In the genomic region with DNA sequence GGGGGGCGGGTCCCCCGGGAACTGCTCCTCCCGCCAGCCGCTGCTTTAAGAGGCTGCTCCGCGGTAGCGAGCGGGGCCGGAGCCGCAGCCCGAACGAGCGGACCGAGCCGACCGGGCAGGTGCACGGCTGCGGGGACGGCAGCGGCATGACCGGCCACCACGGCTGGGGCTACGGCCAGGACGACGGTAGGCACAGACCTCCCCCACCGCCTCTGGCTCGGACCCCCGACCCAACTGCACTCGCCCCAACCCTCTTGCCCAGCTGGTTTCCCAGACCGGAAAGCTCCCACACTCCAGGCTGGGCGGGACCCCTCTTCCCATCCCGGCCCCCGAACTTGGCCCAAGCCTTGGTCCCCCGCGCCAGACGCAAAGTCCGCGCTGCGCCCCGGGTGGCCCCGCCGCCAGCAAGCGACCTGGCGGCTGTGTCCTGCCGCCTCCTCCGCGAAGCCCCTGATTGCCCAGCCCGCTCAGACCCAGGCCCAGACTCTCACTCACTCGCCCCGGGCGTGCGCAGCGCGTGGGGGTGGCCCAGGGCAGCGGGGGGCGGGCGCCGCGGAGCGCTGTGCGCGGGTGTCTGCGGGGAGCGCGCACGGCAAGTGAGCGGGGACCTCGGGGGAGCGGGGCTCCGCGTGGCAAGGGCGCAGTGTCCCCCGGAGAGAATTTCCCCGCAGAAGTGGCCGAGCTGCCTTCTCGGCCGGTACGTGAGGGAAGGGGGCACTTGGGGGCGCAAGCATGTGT, we compare ENCODE assay signal across 8 cellular contexts. TPM values are rescaled to one million over a fixed set of nuclear protein-coding genes. Genes with fewer than 3 reads are reported as not detected.
DNase-seq lines count a peak whose midpoint lies in the region; ATAC-seq and TF ChIP-seq lines count a peak whose summit lies in the region.

Gene CA7 (plus strand): TSS at position 73 of the 738 bp plus-strand sequence. CDS start 74 bp downstream, at position 147.

- DNase-seq in activated CD4-positive, CD25-positive, alpha-beta regulatory T cell treated with anti-CD3 and anti-CD28 coated beads, Interleukin-2, amount 50 U/mL, for 72 hours = peak; percentile 24
- DNase-seq in activated CD4-positive, CD25-positive, alpha-beta regulatory T cell (lab: John Stamatoyannopoulos, UW) = no peak
- no peak for DNase-seq in central memory CD8-positive, alpha-beta T cell (ENCODE audit: low spot score in 2 of 2)
- DNase-seq in foreskin keratinocyte (no peak), medulla oblongata (ENCODE audit: extremely low spot score) (no peak)

- H3K9me3 Mint-ChIP-seq in central memory CD8-positive, alpha-beta T cell = no peaks in the 10 kb centered on the region

- H3K9me3 ChIP-seq in liver (ENCODE audit: control insufficient read depth in 4 of 4, low read length in 3 of 4) = no peaks in the 10 kb centered on the region
- no peaks in the 10 kb centered on the region for H3K9me3 ChIP-seq in subcutaneous abdominal adipose tissue (ENCODE audit: control insufficient read depth in 5 of 5, low read length in 5 of 5)

- H3K27me3 ChIP-seq in liver (ENCODE audit: control insufficient read depth in 4 of 4, insufficient read depth in 4 of 4, low read length in 3 of 4) (peaks cover 2 to 5% (median 4%) of the 10 kb centered on the region in 4 donors), subcutaneous abdominal adipose tissue (ENCODE audit: control insufficient read depth in 5 of 5, insufficient read depth in 4 of 5, low read length in 5 of 5) (peaks cover 22 to 43% (median 31%) of the 10 kb centered on the region in 5 donors), foreskin keratinocyte (peaks cover 89% of the 10 kb centered on the region)

- no peak within 1 kb of the TSS for H3K9ac ChIP-seq in liver (ENCODE audit: low read depth in 1 of 2, low read length in 2 of 2)
- H3K9ac ChIP-seq in subcutaneous abdominal adipose tissue (ENCODE audit: low read length in 5 of 5) = no peak within 1 kb of the TSS

- H3K4me1 Mint-ChIP-seq in central memory CD8-positive, alpha-beta T cell = peaks cover 5% of the 10 kb centered on the region

- H3K4me1 ChIP-seq in liver (ENCODE audit: control insufficient read depth in 4 of 4, insufficient read depth in 4 of 4, low read length in 3 of 4) = peaks cover 5 to 9% (median 8%) of the 10 kb centered on the region in 4 donors
- peaks cover 0 to 13% (median 9%) of the 10 kb centered on the region in 5 donors for H3K4me1 ChIP-seq in subcutaneous abdominal adipose tissue (ENCODE audit: control insufficient read depth in 5 of 5, insufficient read depth in 5 of 5, low read length in 5 of 5)
- no peaks in the 10 kb centered on the region for H3K4me1 ChIP-seq in foreskin keratinocyte

- H3K36me3 ChIP-seq in liver (ENCODE audit: control insufficient read depth in 4 of 4, insufficient read depth in 3 of 4, low read depth in 1 of 4, low read length in 3 of 4) = no peaks in the 10 kb centered on the region
- H3K36me3 ChIP-seq in subcutaneous abdominal adipose tissue (ENCODE audit: control insufficient read depth in 5 of 5, insufficient read depth in 5 of 5, low read length in 5 of 5) = no peaks in the 10 kb centered on the region

- ATAC-seq in central memory CD8-positive, alpha-beta T cell (replicated peaks; ENCODE audit: extremely low read depth, poor library complexity, severe bottlenecking) = no peak
- ATAC-seq in foreskin keratinocyte (no peak), GM18870 (IDR thresholded peaks at IDR 0.05; ENCODE audit: unreplicated experiment) (no peak)

- H3K4me3 ChIP-seq in liver (ENCODE audit: low read depth in 1 of 3, low read length in 3 of 3) = peak within 1 kb of the TSS in 2 of 3 donors; percentile 6 to 45
- H3K4me3 ChIP-seq in subcutaneous abdominal adipose tissue (ENCODE audit: low read depth in 1 of 5, low read length in 5 of 5) = peak within 1 kb of the TSS in 4 of 5 donors; percentile 42 to 74 (median 58)

- WGBS in liver = 5% methylated on average over 79 of the region's 79 CpGs

- H3K27ac Mint-ChIP-seq in central memory CD8-positive, alpha-beta T cell (ENCODE audit: low read depth) = no peak within 1 kb of the TSS

- no peak for TF ChIP-seq RAD21 in liver (IDR thresholded peaks at IDR 0.05)

- H3K36me3 Mint-ChIP-seq in central memory CD8-positive, alpha-beta T cell (ENCODE audit: insufficient read depth) = no peaks in the 10 kb centered on the region

- H3K27ac ChIP-seq in liver (ENCODE audit: low read depth in 1 of 2, low read length in 2 of 2) = no peak within 1 kb of the TSS
- no peak within 1 kb of the TSS for H3K27ac ChIP-seq in subcutaneous abdominal adipose tissue (ENCODE audit: low read depth, low read length)
- H3K27ac ChIP-seq in foreskin keratinocyte = no peak within 1 kb of the TSS

- peaks cover 47% of the 10 kb centered on the region for H3K27me3 Mint-ChIP-seq in central memory CD8-positive, alpha-beta T cell

- TF ChIP-seq CTCF in liver (IDR thresholded peaks at IDR 0.05; ENCODE audit: low read depth, low read length, missing input control) (no peak), foreskin keratinocyte (conservative IDR thresholded peaks at IDR 0.05) (no peak)

- peak within 1 kb of the TSS; percentile 58 for H3K4me3 Mint-ChIP-seq in central memory CD8-positive, alpha-beta T cell

TF ChIP-seq in liver, 16 proteins besides CTCF, POLR2A, EP300 and RAD21:
- TF ChIP-seq HNF4G (IDR thresholded peaks at IDR 0.05) = no peak
- TF ChIP-seq JUND (IDR thresholded peaks at IDR 0.05) = no peak
- TF ChIP-seq EGR1 (IDR thresholded peaks at IDR 0.05; ENCODE audit: low read depth in 2 of 2) = no peak
- no peak for TF ChIP-seq FOXA1 (IDR thresholded peaks at IDR 0.05)
- TF ChIP-seq, protein P1, sequence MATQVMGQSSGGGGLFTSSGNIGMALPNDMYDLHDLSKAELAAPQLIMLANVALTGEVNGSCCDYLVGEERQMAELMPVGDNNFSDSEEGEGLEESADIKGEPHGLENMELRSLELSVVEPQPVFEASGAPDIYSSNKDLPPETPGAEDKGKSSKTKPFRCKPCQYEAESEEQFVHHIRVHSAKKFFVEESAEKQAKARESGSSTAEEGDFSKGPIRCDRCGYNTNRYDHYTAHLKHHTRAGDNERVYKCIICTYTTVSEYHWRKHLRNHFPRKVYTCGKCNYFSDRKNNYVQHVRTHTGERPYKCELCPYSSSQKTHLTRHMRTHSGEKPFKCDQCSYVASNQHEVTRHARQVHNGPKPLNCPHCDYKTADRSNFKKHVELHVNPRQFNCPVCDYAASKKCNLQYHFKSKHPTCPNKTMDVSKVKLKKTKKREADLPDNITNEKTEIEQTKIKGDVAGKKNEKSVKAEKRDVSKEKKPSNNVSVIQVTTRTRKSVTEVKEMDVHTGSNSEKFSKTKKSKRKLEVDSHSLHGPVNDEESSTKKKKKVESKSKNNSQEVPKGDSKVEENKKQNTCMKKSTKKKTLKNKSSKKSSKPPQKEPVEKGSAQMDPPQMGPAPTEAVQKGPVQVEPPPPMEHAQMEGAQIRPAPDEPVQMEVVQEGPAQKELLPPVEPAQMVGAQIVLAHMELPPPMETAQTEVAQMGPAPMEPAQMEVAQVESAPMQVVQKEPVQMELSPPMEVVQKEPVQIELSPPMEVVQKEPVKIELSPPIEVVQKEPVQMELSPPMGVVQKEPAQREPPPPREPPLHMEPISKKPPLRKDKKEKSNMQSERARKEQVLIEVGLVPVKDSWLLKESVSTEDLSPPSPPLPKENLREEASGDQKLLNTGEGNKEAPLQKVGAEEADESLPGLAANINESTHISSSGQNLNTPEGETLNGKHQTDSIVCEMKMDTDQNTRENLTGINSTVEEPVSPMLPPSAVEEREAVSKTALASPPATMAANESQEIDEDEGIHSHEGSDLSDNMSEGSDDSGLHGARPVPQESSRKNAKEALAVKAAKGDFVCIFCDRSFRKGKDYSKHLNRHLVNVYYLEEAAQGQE (IDR thresholded peaks at IDR 0.05) = no peak
- no peak for TF ChIP-seq RXRA (IDR thresholded peaks at IDR 0.05)
- TF ChIP-seq FOXA2 (IDR thresholded peaks at IDR 0.05) = no peak
- no peak for TF ChIP-seq TAF1 (conservative IDR thresholded peaks at IDR 0.05)
- no peak for TF ChIP-seq GABPA (IDR thresholded peaks at IDR 0.05 in 1 of 2, conservative IDR thresholded peaks at IDR 0.05 in 1 of 2)
- TF ChIP-seq NR2F2 (IDR thresholded peaks at IDR 0.05) = no peak
- TF ChIP-seq HNF4A (conservative IDR thresholded peaks at IDR 0.05) = no peak
- TF ChIP-seq, protein P2, sequence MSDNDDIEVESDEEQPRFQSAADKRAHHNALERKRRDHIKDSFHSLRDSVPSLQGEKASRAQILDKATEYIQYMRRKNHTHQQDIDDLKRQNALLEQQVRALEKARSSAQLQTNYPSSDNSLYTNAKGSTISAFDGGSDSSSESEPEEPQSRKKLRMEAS (IDR thresholded peaks at IDR 0.05) = no peak
- TF ChIP-seq ATF3 (IDR thresholded peaks at IDR 0.05) = no peak
- no peak for TF ChIP-seq SP1 (IDR thresholded peaks at IDR 0.05)
- no peak for TF ChIP-seq YY1 (IDR thresholded peaks at IDR 0.05)
- TF ChIP-seq, protein P3, sequence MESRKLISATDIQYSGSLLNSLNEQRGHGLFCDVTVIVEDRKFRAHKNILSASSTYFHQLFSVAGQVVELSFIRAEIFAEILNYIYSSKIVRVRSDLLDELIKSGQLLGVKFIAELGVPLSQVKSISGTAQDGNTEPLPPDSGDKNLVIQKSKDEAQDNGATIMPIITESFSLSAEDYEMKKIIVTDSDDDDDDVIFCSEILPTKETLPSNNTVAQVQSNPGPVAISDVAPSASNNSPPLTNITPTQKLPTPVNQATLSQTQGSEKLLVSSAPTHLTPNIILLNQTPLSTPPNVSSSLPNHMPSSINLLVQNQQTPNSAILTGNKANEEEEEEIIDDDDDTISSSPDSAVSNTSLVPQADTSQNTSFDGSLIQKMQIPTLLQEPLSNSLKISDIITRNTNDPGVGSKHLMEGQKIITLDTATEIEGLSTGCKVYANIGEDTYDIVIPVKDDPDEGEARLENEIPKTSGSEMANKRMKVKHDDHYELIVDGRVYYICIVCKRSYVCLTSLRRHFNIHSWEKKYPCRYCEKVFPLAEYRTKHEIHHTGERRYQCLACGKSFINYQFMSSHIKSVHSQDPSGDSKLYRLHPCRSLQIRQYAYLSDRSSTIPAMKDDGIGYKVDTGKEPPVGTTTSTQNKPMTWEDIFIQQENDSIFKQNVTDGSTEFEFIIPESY (IDR thresholded peaks at IDR 0.05) = no peak

RNA-seq across cellular contexts. Expression of gene CA7, which starts in this region (rescaled TPM):
- total RNA-seq in liver (not detected), foreskin keratinocyte (not detected in 2 replicates)
- polyA plus RNA-seq in liver (not detected), foreskin keratinocyte (not detected in 2 replicates)
